Comparison of ENCODE assay signal across 7 cellular contexts in genomic region chr5:1596462-1597092, GRCh38.
DNase-seq lines count a peak whose midpoint lies in the region; ATAC-seq, FAIRE-seq and TF ChIP-seq lines count a peak whose summit lies in the region.
"Not testable (repeated sequence)": the region's sequence is repeated elsewhere in the genome, so short reads cannot be mapped to it uniquely, and the experiment has no call there.

No MANE protein-coding gene starts in this region.

- ATAC-seq in A549; GM23338; lung (ENCODE audit: insufficient read depth, low FRiP score): not testable (repeated sequence)

- 39% methylated on average over 8 of the region's 8 CpGs for WGBS in A549 (ENCODE audit: missing lambda C conversion rate)
- 5% methylated on average over 4 of the region's 8 CpGs for WGBS in HUES64
- 24% methylated on average over 5 of the region's 8 CpGs; no CpG with 5 or more reads in 1 of the 2 experiments for WGBS in endodermal cell (ENCODE audit: insufficient coverage in 1 of 2, insufficient read length in 1 of 2), 2 experiments
- 75 to 87% methylated on average over 7 to 8 of the region's 8 CpGs for WGBS in lung, 2 donors

- H3K9ac ChIP-seq in HUES64 (ENCODE audit: low read depth, low read length); OCI-LY3 (ENCODE audit: low read length); endodermal cell (ENCODE audit: extremely low read depth, low read length, poor library complexity, severe bottlenecking); neural cell (ENCODE audit: low read length): not testable (repeated sequence)

- H3K27ac Mint-ChIP-seq in GM23338 = not testable (repeated sequence)
- H3K27ac Mint-ChIP-seq in endodermal cell = peak overlapping the region; percentile 67

- H3K9me2 ChIP-seq in GM23338 (ENCODE audit: insufficient read depth); neural cell (ENCODE audit: insufficient read depth, low read length): not testable (repeated sequence)

- not testable (repeated sequence) for H3K9me3 ChIP-seq in A549; HUES64 (ENCODE audit: insufficient read depth, low read depth, low read length); OCI-LY3 (ENCODE audit: insufficient read depth, low read length); endodermal cell (ENCODE audit: control insufficient read depth, low read length); lung (ENCODE audit: control insufficient read depth in 2 of 2, insufficient read depth in 1 of 2, low read length in 1 of 2); neural cell (ENCODE audit: low read length)

- H3K27me3 ChIP-seq in GM23338 (ENCODE audit: insufficient read depth); HUES64 (ENCODE audit: insufficient read depth, low read length); OCI-LY3 (ENCODE audit: low read depth, low read length); endodermal cell (ENCODE audit: control insufficient read depth, insufficient read depth, low read length, poor library complexity, severe bottlenecking); lung (ENCODE audit: control insufficient read depth, insufficient read depth); neural cell (ENCODE audit: insufficient read depth, low read depth, low read length): not testable (repeated sequence)

- POLR2A ChIA-PET in A549 (lab: Yijun Ruan, JAX) = not testable (repeated sequence)

- TF ChIP-seq EP300 in A549 (IDR thresholded peaks at IDR 0.05); neural cell (conservative IDR thresholded peaks at IDR 0.05; ENCODE audit: poor library complexity, severe bottlenecking): not testable (repeated sequence)

- not testable (repeated sequence) for TF ChIP-seq CTCF in A549 (IDR thresholded peaks at IDR 0.05); GM23338 (conservative IDR thresholded peaks at IDR 0.05; ENCODE audit: low read depth in 2 of 2); OCI-LY3 (IDR thresholded peaks at IDR 0.05; ENCODE audit: low read depth, low read length); endodermal cell (conservative IDR thresholded peaks at IDR 0.05); lung (IDR thresholded peaks at IDR 0.05; ENCODE audit: control extremely low read depth, extremely low read depth); neural cell (IDR thresholded peaks at IDR 0.05; ENCODE audit: poor library complexity, severe bottlenecking)

- H3K4me3 Mint-ChIP-seq in GM23338, endodermal cell: not testable (repeated sequence)

- peak overlapping the region; percentile 24; the same call in 2 of the 3 replicates for H3K4me2 ChIP-seq in A549
- peak overlapping the region; percentile 69 for H3K4me2 ChIP-seq in GM23338
- 0 out of 2 replicates have a peak overlapping the region, but pooled peaks have one; percentile 17 for H3K4me2 ChIP-seq in OCI-LY3 (ENCODE audit: low read length)
- H3K4me2 ChIP-seq in neural cell (ENCODE audit: low read length) = not testable (repeated sequence)

- FAIRE-seq in A549 (lab: Jason Lieb, UNC) = not testable (repeated sequence)

- H3K4me1 Mint-ChIP-seq in GM23338 (peaks cover 27% of the 10 kb centered on the region), endodermal cell (peaks cover 25% of the 10 kb centered on the region)

- peak overlapping the region; percentile 50 to 66; a peak in 3 of 6 replicates for H3K27ac ChIP-seq in A549
- peak overlapping the region; percentile 42; the same call in 1 of the 2 replicates for H3K27ac ChIP-seq in GM23338 (ENCODE audit: low read depth)
- peak overlapping the region; percentile 76; the same call in 1 of the 2 replicates for H3K27ac ChIP-seq in HUES64 (ENCODE audit: low read depth, low read length)
- H3K27ac ChIP-seq in OCI-LY3 (ENCODE audit: low read length); endodermal cell (ENCODE audit: low read depth, low read length); lung (ENCODE audit: low read depth in 1 of 2, low read length in 1 of 2); neural cell (ENCODE audit: low read length): not testable (repeated sequence)

- H3K36me3 ChIP-seq in GM23338 (ENCODE audit: insufficient read depth); HUES64 (ENCODE audit: insufficient read depth, low read length); OCI-LY3 (replicated peaks; ENCODE audit: low read depth, low read length); endodermal cell (ENCODE audit: control insufficient read depth, insufficient read depth, low read length); lung (ENCODE audit: control insufficient read depth in 2 of 2, insufficient read depth in 2 of 2, low read length in 2 of 2); neural cell (ENCODE audit: insufficient read depth, low read length): not testable (repeated sequence)

- H3K27me3 Mint-ChIP-seq in GM23338 (ENCODE audit: insufficient read depth, low read depth, poor library complexity); endodermal cell (ENCODE audit: insufficient read depth): not testable (repeated sequence)

- H3F3A ChIP-seq in GM23338 (replicated peaks; ENCODE audit: low read depth); neural cell (ENCODE audit: insufficient read depth, low read length, poor library complexity, severe bottlenecking): not testable (repeated sequence)

- not testable (repeated sequence) for TF ChIP-seq RAD21 in A549 (conservative IDR thresholded peaks at IDR 0.05 in 1 of 2, IDR thresholded peaks at IDR 0.05 in 1 of 2); neural cell (conservative IDR thresholded peaks at IDR 0.05)

- not testable (repeated sequence) for H3K4me3 ChIP-seq in A549; GM23338; OCI-LY3 (ENCODE audit: low read length); lung
- H3K4me3 ChIP-seq in HUES64 (ENCODE audit: low read length) (peak overlapping the region; percentile 47; the same call in 1 of the 2 replicates), endodermal cell (ENCODE audit: low read length) (peak overlapping the region; percentile 73), neural cell (ENCODE audit: low read length) (peak overlapping the region; percentile 41)

- H3K4me1 ChIP-seq in A549 (peaks cover 10% of the 10 kb centered on the region; the same call in 2 of the 3 replicates), GM23338 (ENCODE audit: insufficient read depth) (peaks cover 26% of the 10 kb centered on the region), HUES64 (ENCODE audit: insufficient read depth, low read length) (peaks cover 18% of the 10 kb centered on the region), OCI-LY3 (ENCODE audit: low read length) (peaks cover 16% of the 10 kb centered on the region)
- not testable (repeated sequence) for H3K4me1 ChIP-seq in endodermal cell (ENCODE audit: control insufficient read depth, insufficient read depth, low read length); lung (ENCODE audit: control insufficient read depth in 2 of 2, insufficient read depth in 2 of 2, low read length in 2 of 2)

- CTCF ChIA-PET in A549 (lab: Yijun Ruan, JAX) = interaction anchor here (1.0 kb wide), 1 partner anchor 388 kb away, joined by 4 read pairs; no protein-coding TSS in a partner anchor

- TF ChIP-seq POLR2A in A549 (IDR thresholded peaks at IDR 0.05; ENCODE audit: low read length) = not testable (repeated sequence)

- not testable (repeated sequence) for DNase-seq in A549 (ENCODE audit: low read depth in 1 of 2, low spot score in 1 of 2); GM23338 (ENCODE audit: low spot score); endodermal cell
- peak; percentile 48 for DNase-seq in lung (ENCODE audit: low spot score)

- not testable (repeated sequence) for H4K20me1 ChIP-seq in GM23338 (replicated peaks; ENCODE audit: insufficient read depth); OCI-LY3 (ENCODE audit: insufficient read depth, low read length); neural cell (ENCODE audit: insufficient read depth)

- not testable (repeated sequence) for H3K9me3 Mint-ChIP-seq in GM23338, endodermal cell

- not testable (repeated sequence) for H3K36me3 Mint-ChIP-seq in GM23338 (ENCODE audit: low read depth)
- peaks cover 28% of the 10 kb centered on the region for H3K36me3 Mint-ChIP-seq in endodermal cell (ENCODE audit: low read depth)

- H3K79me2 ChIP-seq in GM23338 (replicated peaks; ENCODE audit: insufficient read depth); neural cell (replicated peaks; ENCODE audit: insufficient read depth, low read length): not testable (repeated sequence)
- peaks cover 21% of the 10 kb centered on the region for H3K79me2 ChIP-seq in OCI-LY3 (ENCODE audit: low read length)

- not testable (repeated sequence) for H2AFZ ChIP-seq in GM23338; OCI-LY3 (ENCODE audit: low read depth, low read length); neural cell (ENCODE audit: low read depth, low read length)

TF ChIP-seq in A549, 52 proteins besides CTCF, POLR2A, EP300 and RAD21 (continues in another document):
- TF ChIP-seq ZNF302 (CRISPR knock-in tag; IDR thresholded peaks at IDR 0.05) = peak; percentile 81
- peak; percentile 68; the same call in 1 of the 2 replicates for TF ChIP-seq HOXB13 (CRISPR knock-in tag; IDR thresholded peaks at IDR 0.05; ENCODE audit: low read depth)
- peak; percentile 84 for TF ChIP-seq HOXB5 (CRISPR knock-in tag; IDR thresholded peaks at IDR 0.05)
